In the genomic region with DNA sequence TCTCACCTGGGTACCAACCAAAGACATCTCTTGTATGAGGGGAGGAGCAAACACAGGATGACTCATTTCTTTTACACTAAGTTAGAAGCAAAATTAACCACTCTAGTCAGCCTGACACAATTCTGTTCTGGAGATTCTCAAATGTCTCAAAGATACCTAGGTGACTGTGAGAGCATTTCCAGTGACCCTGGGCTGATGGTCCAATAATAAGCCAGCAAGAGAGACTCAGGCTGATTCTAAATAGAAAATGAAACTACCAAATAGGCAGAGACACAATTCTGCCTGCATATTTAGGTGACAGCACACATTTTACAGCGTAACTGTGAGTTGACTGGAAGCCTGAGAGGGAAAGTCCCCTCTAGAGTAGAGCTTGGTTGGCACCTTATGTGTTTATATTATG, we compare ENCODE assay signal across 21 cellular contexts. TPM values are rescaled to one million over a fixed set of nuclear protein-coding genes. Genes with fewer than 3 reads are reported as not detected.
DNase-seq lines count a peak whose midpoint lies in the region; ATAC-seq and TF ChIP-seq lines count a peak whose summit lies in the region.
"Had no signal": no experiment of that assay in that cellular context is flagged by ENCODE, and none has a peak within 500 bp of the region (broad histone marks: within the 10 kb centered on the region; RNA-seq: fewer than 3 reads in every experiment).

No MANE protein-coding gene starts in this region.

- H3K27ac Mint-ChIP-seq in CD4-positive, CD25-positive, alpha-beta regulatory T cell = no peak overlapping the region
- H3K27ac Mint-ChIP-seq: activated T-helper 2 cell treated with anti-CD3 and anti-CD28 coated beads, Interferon-gamma antibody, Interleukin-2, Interleukin-4, amounts not matched to agents 10 μg/mL and 5 μg/mL and 100 μg/mL, durations not matched to agents 14 hours and 24 hours and 36 hours; stimulated activated naive CD8-positive, alpha-beta T cell treated with anti-CD3 and anti-CD28 coated beads, Interleukin-15, Interleukin-2, amounts not matched to agents 100 ng/mL and 50 ng/mL, for 24 hours had no signal

- no peaks in the 10 kb centered on the region for H3F3A ChIP-seq in Loucy (ENCODE audit: low read depth)

- no peaks in the 10 kb centered on the region for H3K4me1 ChIP-seq in CD4-positive, CD25-positive, alpha-beta regulatory T cell (ENCODE audit: control insufficient read depth, insufficient read depth, low read length, poor library complexity, severe bottlenecking)
- no peaks in the 10 kb centered on the region for H3K4me1 ChIP-seq in Loucy (ENCODE audit: insufficient read depth, low read length, poor library complexity, severe bottlenecking)
- H3K4me1 ChIP-seq: prostate gland had no signal

- TF ChIP-seq CTCF in Loucy (conservative IDR thresholded peaks at IDR 0.05; ENCODE audit: low read length) (no peak), fibroblast of villous mesenchyme (IDR thresholded peaks at IDR 0.05; ENCODE audit: insufficient read depth, low read depth, low read length) (no peak)

- ATAC-seq in CD4-positive, CD25-positive, alpha-beta regulatory T cell (ENCODE audit: low read depth in 2 of 2) = no peak
- peak; percentile 21 for ATAC-seq in left colon
- no peak for ATAC-seq in HG03159 (IDR thresholded peaks at IDR 0.05; ENCODE audit: unreplicated experiment)
- ATAC-seq in HG03196 (IDR thresholded peaks at IDR 0.05; ENCODE audit: unreplicated experiment) = no peak
- no peak for ATAC-seq in HG03457 (IDR thresholded peaks at IDR 0.05; ENCODE audit: unreplicated experiment)
- ATAC-seq: activated CD8-positive, alpha-beta memory T cell treated with anti-CD3 and anti-CD28 coated beads, Interleukin-2, amount 10 ng/mL, durations not matched to agents 7 days and 5 days had no signal

- H3K4me1 Mint-ChIP-seq in CD4-positive, CD25-positive, alpha-beta regulatory T cell = peaks cover 0 to 13% (median 1%) of the 10 kb centered on the region in 4 donors
- H3K4me1 Mint-ChIP-seq: neural crest cell had no signal

- H3K27me3 ChIP-seq in CD4-positive, CD25-positive, alpha-beta regulatory T cell (ENCODE audit: control insufficient read depth, insufficient read depth, low read length) = no peaks in the 10 kb centered on the region
- no peaks in the 10 kb centered on the region for H3K27me3 ChIP-seq in Loucy (ENCODE audit: insufficient read depth, low read length, poor library complexity, severe bottlenecking)
- H3K27me3 ChIP-seq: transverse colon had no signal

- no peak overlapping the region for H2AFZ ChIP-seq in Loucy (ENCODE audit: low read length)

- peaks cover 0 to 64% (median 38%) of the 10 kb centered on the region in 7 donors for H3K9me3 Mint-ChIP-seq in CD4-positive, CD25-positive, alpha-beta regulatory T cell

- H3K4me3 Mint-ChIP-seq in CD4-positive, CD25-positive, alpha-beta regulatory T cell = no peak overlapping the region
- H3K4me3 Mint-ChIP-seq: activated CD8-positive, alpha-beta memory T cell treated with anti-CD3 and anti-CD28 coated beads, Interleukin-2, amount 10 ng/mL, durations not matched to agents 7 days and 5 days; neural crest cell; stimulated activated naive CD8-positive, alpha-beta T cell treated with anti-CD3 and anti-CD28 coated beads, Interleukin-15, Interleukin-2, amounts not matched to agents 100 ng/mL and 50 ng/mL, for 24 hours had no signal

- H3K4me3 ChIP-seq in CD4-positive, CD25-positive, alpha-beta regulatory T cell (ENCODE audit: low read depth, low read length) = peak overlapping the region; percentile 52
- H3K4me3 ChIP-seq in Loucy (ENCODE audit: low read length, poor library complexity, severe bottlenecking) (no peak overlapping the region), fibroblast of villous mesenchyme (ENCODE audit: low read depth, low read length) (no peak overlapping the region)
- H3K4me3 ChIP-seq: prostate gland, skin epidermis, transverse colon had no signal

- intact Hi-C loops in left colon (cut with DNase I, micrococcal nuclease) = no loop called here

- H3K9me2 ChIP-seq in Loucy (replicated peaks; ENCODE audit: low read depth, low read length) = no peaks in the 10 kb centered on the region

- no peak for DNase-seq in CD4-positive, CD25-positive, alpha-beta regulatory T cell
- peak; percentile 14 for DNase-seq in fibroblast of villous mesenchyme (ENCODE audit: low read depth)
- DNase-seq in left colon = no peak
- DNase-seq: activated CD8-positive, alpha-beta memory T cell treated with anti-CD3 and anti-CD28 coated beads, Interleukin-2, amount 10 ng/mL, durations not matched to agents 7 days and 5 days; amniotic stem cell; Calu3; foreskin melanocyte; HCEC 1CT; kidney glomerular epithelial cell; NCI-H2171; NCI-H526; transverse colon had no signal

- H4K20me1 ChIP-seq in Loucy (ENCODE audit: insufficient read depth, low read length, poor library complexity, severe bottlenecking) = peaks cover 10% of the 10 kb centered on the region

- peak overlapping the region; percentile 21 for H3K4me2 ChIP-seq in Loucy (ENCODE audit: low read depth, low read length, poor library complexity, severe bottlenecking)

- H3K27ac ChIP-seq in CD4-positive, CD25-positive, alpha-beta regulatory T cell (ENCODE audit: insufficient read depth, low read length, poor library complexity, severe bottlenecking) = no peak overlapping the region
- H3K27ac ChIP-seq: prostate gland, skin epidermis, transverse colon had no signal

- H3K9ac ChIP-seq in Loucy (ENCODE audit: low read depth, low read length, poor library complexity, severe bottlenecking) = no peak overlapping the region

- H3K36me3 ChIP-seq in CD4-positive, CD25-positive, alpha-beta regulatory T cell (ENCODE audit: control insufficient read depth, insufficient read depth, low read length) = peaks cover 82% of the 10 kb centered on the region
- H3K36me3 ChIP-seq in Loucy (ENCODE audit: insufficient read depth, low read length) = peaks cover 58% of the 10 kb centered on the region
- H3K36me3 ChIP-seq: prostate gland had no signal

- no peaks in the 10 kb centered on the region for H3K27me3 Mint-ChIP-seq in CD4-positive, CD25-positive, alpha-beta regulatory T cell
- H3K27me3 Mint-ChIP-seq: activated CD8-positive, alpha-beta memory T cell treated with anti-CD3 and anti-CD28 coated beads, Interleukin-2, amount 10 ng/mL, durations not matched to agents 7 days and 5 days; stimulated activated naive CD8-positive, alpha-beta T cell treated with anti-CD3 and anti-CD28 coated beads, Interleukin-15, Interleukin-2, amounts not matched to agents 100 ng/mL and 50 ng/mL, for 24 hours had no signal

- peaks cover 76% of the 10 kb centered on the region for H3K79me2 ChIP-seq in Loucy (ENCODE audit: insufficient read depth, low read length)

- H3K36me3 Mint-ChIP-seq in CD4-positive, CD25-positive, alpha-beta regulatory T cell = peaks cover 62% of the 10 kb centered on the region

- peaks cover 82 to 88% of the 10 kb centered on the region in 2 experiments for H3K9me3 ChIP-seq in CD4-positive, CD25-positive, alpha-beta regulatory T cell (ENCODE audit: control insufficient read depth in 2 of 2, low read length in 2 of 2)
- peaks cover 18% of the 10 kb centered on the region for H3K9me3 ChIP-seq in Loucy (ENCODE audit: insufficient read depth, low read depth, low read length)
- H3K9me3 ChIP-seq: prostate gland had no signal

RNA-seq across cellular contexts. Expression of gene ZNF91, which starts 16.3 kb away (rescaled TPM):
- 49.0 TPM for total RNA-seq in CD4-positive, CD25-positive, alpha-beta regulatory T cell
- polyA plus RNA-seq in CD4-positive, CD25-positive, alpha-beta regulatory T cell = 10 to 100 TPM; 17.9 to 45.8 (median 35.0) TPM
- total RNA-seq in fibroblast of villous mesenchyme (13.9 and 19.9 TPM in 2 replicates), left colon (10 to 100 TPM; 87.4 to 90.8 TPM)
